ENCODE assay signal across 9 cellular contexts in genomic region chr10:78805176-78805575, GRCh38.
DNase-seq lines count a peak whose midpoint lies in the region; ATAC-seq and TF ChIP-seq lines count a peak whose summit lies in the region.
"Had no signal": no experiment of that assay in that cellular context is flagged by ENCODE, and none has a peak within 500 bp of the region (broad histone marks: within the 10 kb centered on the region; RNA-seq: fewer than 3 reads in every experiment).

No MANE protein-coding gene starts in this region.

- no peak overlapping the region for H3K4me2 ChIP-seq in GM23338

- DNase-seq in EL (peak; percentile 96), SW480 (ENCODE audit: low spot score) (peak; percentile 74), heart left ventricle (peak; percentile 67 to 88 (median 82)), renal cortical epithelial cell (ENCODE audit: low read depth) (peak; percentile 82), GM23338 (ENCODE audit: low spot score) (no peak), GF-D8 (lab: John Stamatoyannopoulos, UW) (no peak)
- no peak for DNase-seq in stimulated activated CD4-positive, alpha-beta T cell treated with anti-CD3 and anti-CD28 coated beads, Interleukin-12 subunit alpha, Interleukin-12 subunit beta, amount 100 ng/mL, for 4 hours

- H3K27me3 ChIP-seq in heart left ventricle, result no peaks in the 10 kb centered on the region
- no peaks in the 10 kb centered on the region for H3K27me3 ChIP-seq in GM23338 (ENCODE audit: insufficient read depth)

- H3K36me3 ChIP-seq in heart left ventricle (no peaks in the 10 kb centered on the region), GM23338 (ENCODE audit: insufficient read depth) (no peaks in the 10 kb centered on the region)

- peaks cover 3% of the 10 kb centered on the region; the same call in 1 of the 2 replicates for H3K9me2 ChIP-seq in GM23338 (ENCODE audit: insufficient read depth)

- H2AFZ ChIP-seq in GM23338, result no peak overlapping the region

- H3K27ac ChIP-seq in heart left ventricle (peak overlapping the region; percentile 57 to 87 (median 79)), GM23338 (ENCODE audit: low read depth) (no peak overlapping the region)

- H3K36me3 Mint-ChIP-seq in GM23338 (ENCODE audit: low read depth), result no peaks in the 10 kb centered on the region
- H3K36me3 Mint-ChIP-seq: activated naive CD8-positive, alpha-beta T cell had no signal

- H3K9me3 Mint-ChIP-seq in GM23338, result no peaks in the 10 kb centered on the region; the same call in 2 of the 3 replicates

- peaks cover 4% of the 10 kb centered on the region for H3K4me1 Mint-ChIP-seq in GM23338

- ATAC-seq in heart left ventricle (peak; percentile 90 to 93 (median 92)), HG03571 (IDR thresholded peaks at IDR 0.05; ENCODE audit: unreplicated experiment) (no peak), GM23338 (no peak)

- H3K4me3 ChIP-seq in heart left ventricle (no peak overlapping the region), GM23338 (no peak overlapping the region)

- H3K27me3 Mint-ChIP-seq in GM23338 (ENCODE audit: insufficient read depth, low read depth, poor library complexity), result peaks cover 5% of the 10 kb centered on the region
- H3K27me3 Mint-ChIP-seq: activated naive CD8-positive, alpha-beta T cell had no signal

- H3F3A ChIP-seq in GM23338 (replicated peaks; ENCODE audit: low read depth), result no peaks in the 10 kb centered on the region

- no peak overlapping the region for H3K4me3 Mint-ChIP-seq in GM23338
- H3K4me3 Mint-ChIP-seq: activated naive CD8-positive, alpha-beta T cell had no signal

- no peaks in the 10 kb centered on the region for H4K20me1 ChIP-seq in GM23338 (replicated peaks; ENCODE audit: insufficient read depth)

- no peak for TF ChIP-seq POLR2A in heart left ventricle (IDR thresholded peaks at IDR 0.05)

- intact Hi-C loops in heart left ventricle (cut with DNase I), result loop anchor here in 4 of 10 donors (2.0 to 10.0 kb wide), 3 partner anchors 170 to 264 kb away; partner anchors contain the start of gene ZMIZ1 (in 3 of the 4)

- H3K79me2 ChIP-seq in GM23338 (replicated peaks; ENCODE audit: insufficient read depth), result no peaks in the 10 kb centered on the region

- no peak overlapping the region for H3K27ac Mint-ChIP-seq in GM23338
- H3K27ac Mint-ChIP-seq: activated naive CD8-positive, alpha-beta T cell had no signal

- H3K4me1 ChIP-seq in heart left ventricle (peaks cover 0 to 68% (median 43%) of the 10 kb centered on the region in 12 donors), GM23338 (ENCODE audit: insufficient read depth) (no peaks in the 10 kb centered on the region)

- 26 to 31% (median 29%) methylated on average over 6 of the region's 6 CpGs for WGBS in heart left ventricle, 4 donors

- no peaks in the 10 kb centered on the region for H3K9me3 ChIP-seq in heart left ventricle

- TF ChIP-seq CTCF in heart left ventricle (IDR thresholded peaks at IDR 0.05) (no peak), GM23338 (conservative IDR thresholded peaks at IDR 0.05; ENCODE audit: low read depth in 2 of 2) (no peak)

TF ChIP-seq in GM23338, 12 proteins besides CTCF, POLR2A, EP300 and RAD21:
- TF ChIP-seq ZNF331 (CRISPR knock-in tag; IDR thresholded peaks at IDR 0.05; ENCODE audit: low read depth) (no peak), ZNF462 (CRISPR knock-in tag; IDR thresholded peaks at IDR 0.05) (no peak), EZH2phosphoT487 (IDR thresholded peaks at IDR 0.05; ENCODE audit: unreplicated experiment) (no peak), STAT1 (IDR thresholded peaks at IDR 0.05; ENCODE audit: unreplicated experiment) (no peak), ETS1 (IDR thresholded peaks at IDR 0.05) (no peak)

Comparison
In these comparisons a context has a peak if more than half of its experiments do, and no peak if none do; other contexts are left out.
1. DNase-seq: peak in EL (single experiment), SW480 (single experiment), heart left ventricle (5 of 5) and renal cortical epithelial cell (single experiment); none in stimulated activated CD4-positive, alpha-beta T cell treated with anti-CD3 and anti-CD28 coated beads, Interleukin-12 subunit alpha, Interleukin-12 subunit beta, amount 100 ng/mL, for 4 hours (single experiment), GM23338 (single experiment) and GF-D8 (single experiment).
2. ATAC-seq: peak in heart left ventricle (4 of 4); none in HG03571 (single experiment) and GM23338 (single experiment).